Comparison of ENCODE assay signal across 8 cellular contexts in the genomic region with DNA sequence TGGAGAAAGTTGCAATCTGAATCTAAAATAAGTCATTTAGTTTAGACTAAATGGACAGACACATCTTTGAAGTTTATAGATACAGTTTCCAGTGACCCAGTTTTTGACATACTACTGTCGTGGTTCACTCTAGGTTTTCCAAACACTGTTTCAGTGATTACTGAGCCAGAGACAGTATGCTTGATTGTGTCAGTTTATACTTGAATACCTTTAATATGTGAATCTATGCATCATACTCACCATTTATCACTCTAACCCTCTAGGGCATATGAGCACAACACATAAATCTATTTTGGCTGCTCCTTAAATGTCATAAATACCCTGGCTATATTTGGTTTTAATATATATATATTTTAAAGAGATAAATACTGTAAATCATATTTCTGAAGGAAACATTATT.
"Had no signal": no experiment of that assay in that cellular context is flagged by ENCODE, and none has a peak within 500 bp of the region (broad histone marks: within the 10 kb centered on the region; RNA-seq: fewer than 3 reads in every experiment).

No MANE protein-coding gene starts in this region.

- H3K4me1 ChIP-seq: HAP-1 had no signal

- H3K36me3 ChIP-seq: HAP-1 had no signal

- H3K4me3 ChIP-seq: HAP-1, K562 had no signal

- DNase-seq: GOT3, H7, HFFc6, IMR-90 had no signal

- FAIRE-seq: HTR-8/SVneo, K562 had no signal

- ATAC-seq: HCT116, K562 had no signal

- H3K9me3 ChIP-seq: HAP-1 had no signal
